In the genomic region with DNA sequence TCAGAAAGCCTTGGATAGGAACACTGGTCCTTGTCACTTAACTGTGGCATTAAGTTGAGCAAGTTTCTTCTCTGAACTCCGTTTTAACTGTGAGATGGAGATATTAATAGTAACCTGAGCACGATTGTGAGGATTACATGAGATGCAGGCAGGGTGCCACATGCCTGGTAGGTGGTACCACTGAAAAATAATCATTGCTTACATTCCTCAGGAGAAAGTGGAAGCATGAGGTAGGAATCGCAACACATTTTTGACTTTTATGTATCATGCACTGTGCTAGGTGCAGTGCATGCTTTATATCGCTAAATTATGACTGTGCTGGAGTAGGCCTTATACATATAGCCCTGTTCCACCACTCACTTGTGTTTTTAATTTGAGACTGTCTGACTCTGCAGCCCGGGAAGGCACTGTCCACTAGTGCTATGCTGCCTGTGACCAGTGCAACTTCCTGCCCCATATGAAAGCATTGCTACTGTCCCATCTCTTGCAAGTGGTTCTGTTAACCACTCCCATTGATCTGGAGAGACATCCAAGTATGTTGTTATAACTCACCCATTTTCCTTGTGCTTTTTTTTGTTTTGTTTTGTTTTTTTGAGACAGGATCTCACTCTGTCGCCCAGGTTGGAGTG, we compare ENCODE assay signal across 1 cellular context.
TF ChIP-seq lines count a peak whose summit lies in the region.

No MANE protein-coding gene starts in this region.

TF ChIP-seq in GM23338, 12 proteins besides CTCF, POLR2A, EP300 and RAD21 (continued from another document):
- TF ChIP-seq ZNF462 (CRISPR knock-in tag; IDR thresholded peaks at IDR 0.05), result no peak
- TF ChIP-seq CREB1 (CRISPR knock-in tag; IDR thresholded peaks at IDR 0.05; ENCODE audit: low read depth), result no peak
- TF ChIP-seq ZNF114 (CRISPR knock-in tag; IDR thresholded peaks at IDR 0.05), result no peak
- no peak for TF ChIP-seq EZH2 (IDR thresholded peaks at IDR 0.05; ENCODE audit: low read depth, unreplicated experiment)
- no peak for TF ChIP-seq ZNF331 (CRISPR knock-in tag; IDR thresholded peaks at IDR 0.05; ENCODE audit: low read depth)
- no peak for TF ChIP-seq ETS1 (IDR thresholded peaks at IDR 0.05)
- no peak for TF ChIP-seq NANOG (IDR thresholded peaks at IDR 0.05; ENCODE audit: borderline replicate concordance)
- TF ChIP-seq JUNB (IDR thresholded peaks at IDR 0.05; ENCODE audit: unreplicated experiment), result no peak
TF ChIP-seq in GM23338: peak in this region for 0.
